In genomic region chr17:44346064-44346844, GRCh38 we compare ENCODE assay signal across 1 cellular context.
TF ChIP-seq lines count a peak whose summit lies in the region.

No MANE protein-coding gene starts in this region.

TF ChIP-seq in IMR-90, 13 proteins besides CTCF, POLR2A, EP300 and RAD21:
- TF ChIP-seq BHLHE40 (IDR thresholded peaks at IDR 0.05; ENCODE audit: low read depth, low read length), result no peak
- no peak for TF ChIP-seq SMC3 (IDR thresholded peaks at IDR 0.05; ENCODE audit: low read depth, low read length)
